ENCODE assay signal across 1 cellular context in genomic region chr17:78727057-78727456, GRCh38.
TF ChIP-seq lines count a peak whose summit lies in the region.

No MANE protein-coding gene starts in this region.

TF ChIP-seq in GM23338, 12 proteins besides CTCF, POLR2A, EP300 and RAD21 (continued from another document):
- TF ChIP-seq ZNF462 (CRISPR knock-in tag; IDR thresholded peaks at IDR 0.05) (no peak), EZH2phosphoT487 (IDR thresholded peaks at IDR 0.05; ENCODE audit: unreplicated experiment) (no peak), EZH2 (IDR thresholded peaks at IDR 0.05; ENCODE audit: low read depth, unreplicated experiment) (no peak), ZNF114 (CRISPR knock-in tag; IDR thresholded peaks at IDR 0.05) (no peak), REST (IDR thresholded peaks at IDR 0.05; ENCODE audit: unreplicated experiment) (no peak), JUNB (IDR thresholded peaks at IDR 0.05; ENCODE audit: unreplicated experiment) (no peak), NANOG (IDR thresholded peaks at IDR 0.05; ENCODE audit: borderline replicate concordance) (no peak), POLR2AphosphoS5 (IDR thresholded peaks at IDR 0.05; ENCODE audit: low read depth) (no peak), CREB1 (CRISPR knock-in tag; IDR thresholded peaks at IDR 0.05; ENCODE audit: low read depth) (no peak)
- TF ChIP-seq, protein P1, sequence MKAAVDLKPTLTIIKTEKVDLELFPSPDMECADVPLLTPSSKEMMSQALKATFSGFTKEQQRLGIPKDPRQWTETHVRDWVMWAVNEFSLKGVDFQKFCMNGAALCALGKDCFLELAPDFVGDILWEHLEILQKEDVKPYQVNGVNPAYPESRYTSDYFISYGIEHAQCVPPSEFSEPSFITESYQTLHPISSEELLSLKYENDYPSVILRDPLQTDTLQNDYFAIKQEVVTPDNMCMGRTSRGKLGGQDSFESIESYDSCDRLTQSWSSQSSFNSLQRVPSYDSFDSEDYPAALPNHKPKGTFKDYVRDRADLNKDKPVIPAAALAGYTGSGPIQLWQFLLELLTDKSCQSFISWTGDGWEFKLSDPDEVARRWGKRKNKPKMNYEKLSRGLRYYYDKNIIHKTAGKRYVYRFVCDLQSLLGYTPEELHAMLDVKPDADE (IDR thresholded peaks at IDR 0.05), result no peak
